In the genomic region with DNA sequence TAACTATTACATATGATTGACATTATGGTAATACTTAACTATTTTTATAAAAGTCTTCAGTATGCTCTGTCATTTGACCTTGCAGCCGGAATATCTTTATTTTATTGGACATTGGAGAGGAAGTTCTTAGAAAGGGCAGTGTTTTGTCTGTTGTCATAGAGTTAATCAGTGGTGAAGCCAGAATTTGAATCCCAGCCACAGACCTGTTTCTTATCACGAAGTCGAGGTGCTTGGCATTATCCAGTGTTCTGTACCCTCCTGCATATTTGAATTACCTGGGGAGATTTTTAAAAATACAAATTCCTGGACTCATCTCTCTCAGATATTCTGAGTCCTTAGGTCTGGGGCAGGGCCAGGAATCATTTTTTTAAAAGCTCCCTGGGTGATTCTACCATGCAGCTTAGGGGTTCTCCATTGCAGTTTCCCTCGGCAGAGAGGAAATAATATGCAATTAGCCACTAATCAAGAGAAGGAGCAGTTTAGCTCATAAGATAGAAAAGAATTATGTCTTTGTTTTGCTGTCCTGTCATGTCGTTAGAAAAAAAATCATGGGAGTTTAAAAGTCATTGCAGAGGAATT, we compare ENCODE assay signal across 21 cellular contexts.
DNase-seq lines count a peak whose midpoint lies in the region; ATAC-seq, FAIRE-seq and TF ChIP-seq lines count a peak whose summit lies in the region.
"Had no signal": no experiment of that assay in that cellular context is flagged by ENCODE, and none has a peak within 500 bp of the region (broad histone marks: within the 10 kb centered on the region; RNA-seq: fewer than 3 reads in every experiment).

No MANE protein-coding gene starts in this region.

- H3K36me3 ChIP-seq in heart left ventricle (no peaks in the 10 kb centered on the region), right atrium auricular region (no peaks in the 10 kb centered on the region), astrocyte (ENCODE audit: insufficient read depth, low read length) (no peaks in the 10 kb centered on the region), aorta (ENCODE audit: control insufficient read depth in 1 of 2, insufficient read depth in 2 of 2, low read length in 1 of 2) (no peaks in the 10 kb centered on the region), suprapubic skin (no peaks in the 10 kb centered on the region)
- H3K36me3 ChIP-seq: Peyer's patch had no signal

- H2AFZ ChIP-seq in astrocyte (ENCODE audit: low read depth, low read length) = no peak overlapping the region

- no peak overlapping the region for H3K4me3 Mint-ChIP-seq in astrocyte (ENCODE audit: unreplicated experiment)
- no peak overlapping the region for H3K4me3 Mint-ChIP-seq in activated naive CD8-positive, alpha-beta T cell treated with anti-CD3 and anti-CD28 coated beads, Interleukin-2, amount 50 U/mL, for 24 hours
- H3K4me3 Mint-ChIP-seq: activated CD4-positive, alpha-beta T cell treated with anti-CD3 and anti-CD28 coated beads, Interleukin-2, amount 10 ng/mL, durations not matched to agents 7 days and 5 days; CD14-positive monocyte; effector memory CD8-positive, alpha-beta T cell had no signal

- no peaks in the 10 kb centered on the region for H3K79me2 ChIP-seq in astrocyte (ENCODE audit: insufficient read depth, low read length)

- DNase-seq in heart left ventricle = no peak
- DNase-seq in right atrium auricular region (ENCODE audit: low spot score) = no peak
- peak; percentile 76 for DNase-seq in astrocyte (ENCODE audit: low read depth)
- DNase-seq in kidney glomerular epithelial cell (lab: John Stamatoyannopoulos, UW) = peak; percentile 56
- no peak for DNase-seq in aorta
- DNase-seq in suprapubic skin (ENCODE audit: low spot score in 2 of 2) = no peak
- DNase-seq in activated naive CD8-positive, alpha-beta T cell treated with anti-CD3 and anti-CD28 coated beads, Interleukin-2, amount 50 U/mL, for 24 hours = no peak
- DNase-seq in DMS153 treated with DMSO at 0.1 percent for 48 hours (lab: John Stamatoyannopoulos, UW; ENCODE audit: unreplicated experiment) = no peak
- DNase-seq: activated CD4-positive, alpha-beta T cell treated with anti-CD3 and anti-CD28 coated beads, Interleukin-2, amount 10 ng/mL, durations not matched to agents 7 days and 5 days; activated CD8-positive, alpha-beta memory T cell treated with anti-CD3 and anti-CD28 coated beads, Interleukin-2, amount 50 U/mL, for 4 hours; activated gamma-delta T cell; DMS53; effector memory CD8-positive, alpha-beta T cell; kidney; NCI-H1694; Peyer's patch; stimulated activated CD4-positive, alpha-beta T cell treated with anti-CD3 and anti-CD28 coated beads, Interleukin-15, amount 100 ng/mL, for 24 hours; T-helper 1 cell had no signal

- peak overlapping the region; percentile 8 for H3K9ac ChIP-seq in astrocyte (ENCODE audit: low read length)

- 6 to 17% (median 8%) methylated on average over 5 of the region's 5 CpGs for WGBS in heart left ventricle, 4 donors
- WGBS in aorta, 2 donors = 6 to 9% methylated on average over 5 of the region's 5 CpGs
- WGBS in suprapubic skin = 35% methylated on average over 5 of the region's 5 CpGs

- no peak for TF ChIP-seq EP300 in suprapubic skin (IDR thresholded peaks at IDR 0.05)

- H3K9me3 ChIP-seq in heart left ventricle = no peaks in the 10 kb centered on the region
- H3K9me3 ChIP-seq in right atrium auricular region = no peaks in the 10 kb centered on the region
- no peaks in the 10 kb centered on the region for H3K9me3 ChIP-seq in astrocyte (ENCODE audit: insufficient read depth, low read depth, low read length)
- H3K9me3 ChIP-seq in aorta (ENCODE audit: control insufficient read depth, low read length) = no peaks in the 10 kb centered on the region
- H3K9me3 ChIP-seq in suprapubic skin = no peaks in the 10 kb centered on the region
- H3K9me3 ChIP-seq: A549, Peyer's patch had no signal

- peak; percentile 66 for FAIRE-seq in astrocyte (lab: Jason Lieb, UNC)
- FAIRE-seq: A549, kidney had no signal

- H3K27ac ChIP-seq in heart left ventricle = peak overlapping the region in 1 of 12 donors; percentile 29
- no peak overlapping the region for H3K27ac ChIP-seq in right atrium auricular region
- H3K27ac ChIP-seq in astrocyte (ENCODE audit: low read depth, low read length) = peak overlapping the region; percentile 35
- no peak overlapping the region for H3K27ac ChIP-seq in aorta (ENCODE audit: low read depth in 1 of 2, low read length in 2 of 2)
- H3K27ac ChIP-seq in suprapubic skin = no peak overlapping the region
- H3K27ac ChIP-seq: A549, Peyer's patch had no signal

- H3K4me1 Mint-ChIP-seq in astrocyte (ENCODE audit: low read depth, unreplicated experiment) = peaks cover 15% of the 10 kb centered on the region
- H3K4me1 Mint-ChIP-seq in activated naive CD8-positive, alpha-beta T cell treated with anti-CD3 and anti-CD28 coated beads, Interleukin-2, amount 50 U/mL, for 24 hours = peaks cover 3% of the 10 kb centered on the region

- TF ChIP-seq POLR2A in heart left ventricle (IDR thresholded peaks at IDR 0.05) (no peak), suprapubic skin (IDR thresholded peaks at IDR 0.05) (no peak)

- H4K20me1 ChIP-seq in astrocyte (ENCODE audit: insufficient read depth, low read length) = no peaks in the 10 kb centered on the region

- H3K4me1 ChIP-seq in heart left ventricle (peaks cover 0 to 19% (median 12%) of the 10 kb centered on the region in 12 donors), right atrium auricular region (peaks cover 0 to 9% of the 10 kb centered on the region in 2 donors), astrocyte (ENCODE audit: insufficient read depth, low read length) (peaks cover 15% of the 10 kb centered on the region), aorta (ENCODE audit: control insufficient read depth in 1 of 2, insufficient read depth in 2 of 2, low read length in 2 of 2) (no peaks in the 10 kb centered on the region), suprapubic skin (peaks cover 10% of the 10 kb centered on the region)
- H3K4me1 ChIP-seq: A549, Peyer's patch had no signal

- H3K4me3 ChIP-seq in heart left ventricle (no peak overlapping the region), right atrium auricular region (no peak overlapping the region), astrocyte (ENCODE audit: insufficient read depth, low read depth, low read length) (no peak overlapping the region), aorta (ENCODE audit: low read length in 2 of 2) (no peak overlapping the region), suprapubic skin (no peak overlapping the region)
- H3K4me3 ChIP-seq: A549, Peyer's patch had no signal

- H3K9me3 Mint-ChIP-seq in astrocyte (ENCODE audit: unreplicated experiment) = no peaks in the 10 kb centered on the region
- peaks cover 12% of the 10 kb centered on the region for H3K9me3 Mint-ChIP-seq in activated naive CD8-positive, alpha-beta T cell treated with anti-CD3 and anti-CD28 coated beads, Interleukin-2, amount 50 U/mL, for 24 hours
- H3K9me3 Mint-ChIP-seq: effector memory CD8-positive, alpha-beta T cell had no signal

- H3K27ac Mint-ChIP-seq in astrocyte (ENCODE audit: unreplicated experiment) = no peak overlapping the region
- H3K27ac Mint-ChIP-seq in activated naive CD8-positive, alpha-beta T cell treated with anti-CD3 and anti-CD28 coated beads, Interleukin-2, amount 50 U/mL, for 24 hours = no peak overlapping the region
- H3K27ac Mint-ChIP-seq: activated CD4-positive, alpha-beta T cell treated with anti-CD3 and anti-CD28 coated beads, Interleukin-2, amount 10 ng/mL, durations not matched to agents 7 days and 5 days; effector memory CD8-positive, alpha-beta T cell; IgD-negative memory B cell had no signal

- H3K27me3 ChIP-seq in heart left ventricle (no peaks in the 10 kb centered on the region), right atrium auricular region (no peaks in the 10 kb centered on the region), astrocyte (ENCODE audit: insufficient read depth, low read length) (no peaks in the 10 kb centered on the region), aorta (ENCODE audit: control insufficient read depth in 1 of 2, insufficient read depth in 2 of 2, low read length in 1 of 2) (no peaks in the 10 kb centered on the region), suprapubic skin (no peaks in the 10 kb centered on the region)
- H3K27me3 ChIP-seq: Peyer's patch had no signal

- ATAC-seq in heart left ventricle (peak; percentile 74 to 84 (median 78)), aorta (ENCODE audit: low FRiP score) (peak; percentile 40)
- no peak for ATAC-seq in activated naive CD8-positive, alpha-beta T cell treated with anti-CD3 and anti-CD28 coated beads, Interleukin-2, amount 50 U/mL, for 24 hours
- ATAC-seq: A549; effector memory CD8-positive, alpha-beta T cell had no signal

- H3K4me2 ChIP-seq in astrocyte (ENCODE audit: low read length) = peak overlapping the region; percentile 51
- H3K4me2 ChIP-seq: A549 had no signal

- H3K27me3 Mint-ChIP-seq in astrocyte (ENCODE audit: low read depth, unreplicated experiment) = no peaks in the 10 kb centered on the region
- H3K27me3 Mint-ChIP-seq in activated naive CD8-positive, alpha-beta T cell treated with anti-CD3 and anti-CD28 coated beads, Interleukin-2, amount 50 U/mL, for 24 hours = no peaks in the 10 kb centered on the region
- H3K27me3 Mint-ChIP-seq: activated CD4-positive, alpha-beta T cell treated with anti-CD3 and anti-CD28 coated beads, Interleukin-2, amount 10 ng/mL, durations not matched to agents 7 days and 5 days; effector memory CD8-positive, alpha-beta T cell; IgD-negative memory B cell had no signal

- H3K36me3 Mint-ChIP-seq in astrocyte (ENCODE audit: low read depth, unreplicated experiment) = no peaks in the 10 kb centered on the region
- no peaks in the 10 kb centered on the region for H3K36me3 Mint-ChIP-seq in activated naive CD8-positive, alpha-beta T cell treated with anti-CD3 and anti-CD28 coated beads, Interleukin-2, amount 50 U/mL, for 24 hours (ENCODE audit: low read depth)
- H3K36me3 Mint-ChIP-seq: IgD-negative memory B cell had no signal

- intact Hi-C loops in heart left ventricle (cut with DNase I) (no loop called here), aorta (cut with DNase I) (no loop called here)

- TF ChIP-seq CTCF in heart left ventricle (IDR thresholded peaks at IDR 0.05) (no peak), right atrium auricular region (IDR thresholded peaks at IDR 0.05) (no peak), astrocyte (IDR thresholded peaks at IDR 0.05; ENCODE audit: insufficient read depth, low read depth, low read length) (no peak), suprapubic skin (IDR thresholded peaks at IDR 0.05) (no peak)

Comparison
In these comparisons a context has a peak if more than half of its experiments do, and no peak if none do; other contexts are left out.
1. DNase-seq: peak in astrocyte (single experiment) and kidney glomerular epithelial cell (single experiment); none in heart left ventricle (0 of 5), right atrium auricular region (single experiment), aorta (0 of 2), suprapubic skin (0 of 2), activated naive CD8-positive, alpha-beta T cell treated with anti-CD3 and anti-CD28 coated beads, Interleukin-2, amount 50 U/mL, for 24 hours (single experiment) and DMS153 treated with DMSO at 0.1 percent for 48 hours (single experiment).